ENCODE assay signal across 8 cellular contexts in the genomic region with DNA sequence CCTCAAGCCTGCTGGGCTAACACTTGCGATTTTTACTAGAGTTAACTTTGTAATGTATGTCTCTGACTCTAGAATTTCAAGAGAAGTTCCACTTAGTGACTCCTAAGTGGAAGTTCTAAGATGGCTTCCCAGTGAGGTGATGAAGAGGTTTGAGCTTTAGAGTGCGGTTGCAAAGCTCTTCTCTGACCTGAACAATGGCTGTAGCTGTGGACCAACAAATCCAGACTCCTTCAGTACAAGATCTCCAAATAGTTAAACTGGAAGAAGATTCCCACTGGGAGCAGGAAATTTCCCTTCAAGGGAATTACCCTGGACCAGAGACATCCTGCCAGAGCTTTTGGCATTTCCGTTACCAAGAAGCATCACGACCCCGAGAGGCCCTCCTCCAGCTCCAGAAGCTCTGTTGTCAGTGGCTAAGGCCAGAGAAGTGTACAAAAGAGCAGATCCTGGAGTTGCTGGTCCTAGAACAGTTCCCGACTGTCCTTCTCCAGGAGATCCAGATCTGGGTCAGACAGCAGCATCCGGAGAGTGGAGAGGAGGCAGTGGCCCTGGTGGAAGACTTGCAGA. TPM values are rescaled to one million over a fixed set of nuclear protein-coding genes. Genes with fewer than 3 reads are reported as not detected.
DNase-seq lines count a peak whose midpoint lies in the region; ATAC-seq, FAIRE-seq and TF ChIP-seq lines count a peak whose summit lies in the region.

No MANE protein-coding gene starts in this region.

- no peaks in the 10 kb centered on the region for H3K27me3 Mint-ChIP-seq in naive thymus-derived CD4-positive, alpha-beta T cell

- H3K4me1 Mint-ChIP-seq in naive thymus-derived CD4-positive, alpha-beta T cell = peaks cover 21 to 51% (median 46%) of the 10 kb centered on the region in 7 donors

- no peaks in the 10 kb centered on the region for H3K36me3 ChIP-seq in naive thymus-derived CD4-positive, alpha-beta T cell (ENCODE audit: control insufficient read depth in 2 of 3, insufficient read depth in 3 of 3, low read length in 3 of 3)

- H3K27ac ChIP-seq in C4-2B (peak overlapping the region; percentile 56), caudate nucleus (ENCODE audit: low read depth, low read length) (peak overlapping the region; percentile 93)
- H3K27ac ChIP-seq in naive thymus-derived CD4-positive, alpha-beta T cell (ENCODE audit: low read depth, low read length) = peak overlapping the region; percentile 78

- peak overlapping the region; percentile 96 for H3K4me3 ChIP-seq in naive thymus-derived CD4-positive, alpha-beta T cell (ENCODE audit: low read length)

- CTCF ChIA-PET in naive thymus-derived CD4-positive, alpha-beta T cell (lab: Charles Lee) = interaction anchor here (0.7 to 3.0 kb wide), 7 partner anchors 9 to 120 kb away, joined by 3 to 18 read pairs (median 5); a partner anchor contains a TSS

- H3K36me3 Mint-ChIP-seq in naive thymus-derived CD4-positive, alpha-beta T cell = peaks cover 0 to 17% (median 6%) of the 10 kb centered on the region in 5 donors

- intact Hi-C loops in naive thymus-derived CD4-positive, alpha-beta T cell (cut with micrococcal nuclease) = loop anchor here (1.0 to 2.0 kb wide), 9 partner anchors 23 to 350 kb away; a partner anchor contains a TSS

- no peak for TF ChIP-seq CTCF in C4-2B (conservative IDR thresholded peaks at IDR 0.05)

- DNase-seq in M059J (ENCODE audit: low read depth) (peak; percentile 12), caudate nucleus (lab: John Stamatoyannopoulos, UW) (no peak), frontal cortex (ENCODE audit: low spot score in 2 of 2) (no peak), NCI-H2196 (lab: John Stamatoyannopoulos, UW; ENCODE audit: unreplicated experiment) (no peak)
- no peak for DNase-seq in naive thymus-derived CD4-positive, alpha-beta T cell

- peak overlapping the region; percentile 84 to 100 (median 98) for H3K4me3 Mint-ChIP-seq in naive thymus-derived CD4-positive, alpha-beta T cell

- peak overlapping the region; percentile 90 to 99 (median 94) for H3K27ac Mint-ChIP-seq in naive thymus-derived CD4-positive, alpha-beta T cell

- peaks cover 0 to 2% (median 0%) of the 10 kb centered on the region in 11 donors for H3K9me3 Mint-ChIP-seq in naive thymus-derived CD4-positive, alpha-beta T cell

- H3K4me1 ChIP-seq in naive thymus-derived CD4-positive, alpha-beta T cell (ENCODE audit: control insufficient read depth in 2 of 2, insufficient read depth in 2 of 2, low read length in 2 of 2) = peaks cover 26 to 40% of the 10 kb centered on the region in 2 donors

- no peak for FAIRE-seq in frontal cortex (lab: Jason Lieb, UNC)

- ATAC-seq in naive thymus-derived CD4-positive, alpha-beta T cell = no peak
- ATAC-seq in HG02642 (IDR thresholded peaks at IDR 0.05; ENCODE audit: poor library complexity, unreplicated experiment) (no peak), GM19395 (IDR thresholded peaks at IDR 0.05; ENCODE audit: unreplicated experiment) (no peak)

- no peaks in the 10 kb centered on the region for H3K9me3 ChIP-seq in naive thymus-derived CD4-positive, alpha-beta T cell (ENCODE audit: control insufficient read depth in 2 of 3, low read length in 3 of 3)

- POLR2A ChIA-PET in naive thymus-derived CD4-positive, alpha-beta T cell (lab: Charles Lee) = interaction anchor here (0.8 to 8.4 kb wide), 18 partner anchors 11 to 349 kb away, joined by 3 to 115 read pairs (median 6); a partner anchor contains a TSS

- H3K27me3 ChIP-seq in naive thymus-derived CD4-positive, alpha-beta T cell (ENCODE audit: control insufficient read depth in 2 of 2, insufficient read depth in 2 of 2, low read length in 2 of 2) = no peaks in the 10 kb centered on the region

RNA-seq across cellular contexts. Expression of a gene that starts 22.3 kb away (rescaled TPM):
- 20.1 and 20.4 TPM in 2 replicates for total RNA-seq in M059J (2014; rRNA removed; shearing (Covaris generic))
- total RNA-seq in naive thymus-derived CD4-positive, alpha-beta T cell = 10 to 100 TPM; 26.8 to 47.7 (median 33.1) TPM
- 10 to 100 TPM; 22.0 to 26.1 TPM for polyA plus RNA-seq in naive thymus-derived CD4-positive, alpha-beta T cell
- total RNA-seq in frontal cortex = 24.9 TPM

RNA-seq across cellular contexts. Expression of a gene that starts 26.2 kb away (rescaled TPM):
- 3.4 and 7.4 TPM in 2 replicates for total RNA-seq in M059J (2014; rRNA removed; shearing (Covaris generic))
- total RNA-seq in naive thymus-derived CD4-positive, alpha-beta T cell = 1 to 10 TPM; 1.2 to 3.1 (median 2.9) TPM
- polyA plus RNA-seq in naive thymus-derived CD4-positive, alpha-beta T cell = 1 to 10 TPM; 4.2 to 5.2 TPM
- total RNA-seq in frontal cortex = 2.4 TPM

RNA-seq across cellular contexts. Expression of a gene that starts 31.0 kb away (rescaled TPM):
- total RNA-seq in M059J (2014; rRNA removed; shearing (Covaris generic)) = 2.4 and 7.5 TPM in 2 replicates
- 10 to 100 TPM in 2 of 5 experiments, 1 to 10 TPM in 3; 4.8 to 13.0 (median 6.8) TPM for total RNA-seq in naive thymus-derived CD4-positive, alpha-beta T cell
- polyA plus RNA-seq in naive thymus-derived CD4-positive, alpha-beta T cell = 10 to 100 TPM in 1 of 2 donors, 1 to 10 TPM in 1; 4.9 to 10.9 TPM
- total RNA-seq in frontal cortex = 34.2 TPM
